Comparison of ENCODE assay signal across 8 cellular contexts in genomic region chr6:146543211-146543939, GRCh38. TPM values are rescaled to one million over a fixed set of nuclear protein-coding genes. Genes with fewer than 3 reads are reported as not detected.
A peak's percentile ranks its signal among the peaks of the same experiment; 100 is the strongest.
DNase-seq lines count a peak whose midpoint lies in the region; ATAC-seq, FAIRE-seq and TF ChIP-seq lines count a peak whose summit lies in the region.

Gene RAB32 (plus strand): TSS chr6:146543833. CDS start chr6:146543872, 39 bp downstream.

- ATAC-seq in A549 (peak; percentile 96 to 98), GM18498 (IDR thresholded peaks at IDR 0.05; ENCODE audit: unreplicated experiment) (peak; percentile 83), HG02973 (IDR thresholded peaks at IDR 0.05; ENCODE audit: unreplicated experiment) (peak; percentile 64), GM19455 (IDR thresholded peaks at IDR 0.05; ENCODE audit: unreplicated experiment) (no peak)

- H3K4me3 ChIP-seq in A549: peak within 1 kb of the TSS; percentile 84

- no peak for FAIRE-seq in A549 (lab: Jason Lieb, UNC)

- peak; percentile 67 for TF ChIP-seq CTCF in A549 (IDR thresholded peaks at IDR 0.05)

- WGBS in A549 (ENCODE audit: missing lambda C conversion rate): 46% methylated on average over 7 of the region's 86 CpGs

- peaks cover 34% of the 10 kb centered on the region for H3K4me1 ChIP-seq in A549

- DNase-seq in A549 (ENCODE audit: low read depth in 1 of 2, low spot score in 1 of 2): peak; percentile 50 to 90
- DNase-seq in NCI-H774 (lab: John Stamatoyannopoulos, UW): peak; percentile 49
- peak; percentile 8 to 91 (median 70) for DNase-seq in amygdala (lab: John Stamatoyannopoulos, UW)
- DNase-seq in cardiac septum (ENCODE audit: low spot score): peak; percentile 97
- peak; percentile 72 for DNase-seq in occipital lobe (lab: John Stamatoyannopoulos, UW)

- H3K9me3 ChIP-seq in A549: no peaks in the 10 kb centered on the region

- H3K27ac ChIP-seq in A549: peak within 1 kb of the TSS; percentile 90 to 93

- CTCF ChIA-PET in A549 (lab: Yijun Ruan, JAX): interaction anchor here (1.0 to 1.4 kb wide), 5 partner anchors 16 to 155 kb away, joined by 3 to 5 read pairs (median 3); no protein-coding TSS in a partner anchor

- peak; percentile 41 for TF ChIP-seq POLR2A in A549 (IDR thresholded peaks at IDR 0.05; ENCODE audit: low read length)

- POLR2A ChIA-PET in A549 (lab: Yijun Ruan, JAX): interaction anchor here (0.6 to 1.1 kb wide), 2 partner anchors 9 to 580 kb away, joined by 3 to 4 read pairs; partner anchors contain the start of gene SHPRH

- intact Hi-C loops in cardiac septum (cut with DNase I): loop anchor here (2.0 to 10.0 kb wide), 2 partner anchors 269 to 579 kb away; partner anchors contain the start of gene SHPRH

- peak in 1 of 2 experiments; percentile 60; a peak in 3 of 5 replicates for TF ChIP-seq RAD21 in A549 (conservative IDR thresholded peaks at IDR 0.05 in 1 of 2, IDR thresholded peaks at IDR 0.05 in 1 of 2)

- TF ChIP-seq EP300 in A549 (IDR thresholded peaks at IDR 0.05): no peak

- peak within 1 kb of the TSS; percentile 91 for H3K4me2 ChIP-seq in A549

TF ChIP-seq in A549, 52 proteins besides CTCF, POLR2A, EP300 and RAD21:
- TF ChIP-seq PHF8 (IDR thresholded peaks at IDR 0.05; ENCODE audit: borderline replicate concordance, low read depth) (peak; percentile 42; the same call in 1 of the 2 replicates), RNF2 (IDR thresholded peaks at IDR 0.05; ENCODE audit: borderline replicate concordance, low read depth) (no peak), CHD4 (IDR thresholded peaks at IDR 0.05; ENCODE audit: borderline replicate concordance) (no peak), BCL3 (IDR thresholded peaks at IDR 0.05) (0 out of 3 replicates have a peak, but pooled peaks have one; percentile 52), SMC3 (IDR thresholded peaks at IDR 0.05) (peak; percentile 77), JUN (IDR thresholded peaks at IDR 0.05) (peak in 1 of 2 experiments; percentile 33; a peak in 1 of 5 replicates), USF2 (IDR thresholded peaks at IDR 0.05) (no peak), ATOH8 (CRISPR knock-in tag; IDR thresholded peaks at IDR 0.05; ENCODE audit: low read depth) (no peak), MAZ (IDR thresholded peaks at IDR 0.05; ENCODE audit: borderline replicate concordance, low read depth, low read length) (no peak), HMGXB4 (CRISPR knock-in tag; IDR thresholded peaks at IDR 0.05; ENCODE audit: borderline replicate concordance) (peak; percentile 41; the same call in 1 of the 2 replicates), RARB (CRISPR knock-in tag; IDR thresholded peaks at IDR 0.05) (no peak)

RNA-seq across cellular contexts. Expression of gene RAB32, which starts in this region (rescaled TPM):
- 43.9 and 49.4 TPM in 2 replicates for polyA plus RNA-seq in A549 (2011; rRNA removed)
- polyA plus RNA-seq in A549 (2012; cell fraction: cytosol; rRNA removed): 20.8 and 24.1 TPM in 2 replicates
- polyA plus RNA-seq in A549 (2012; cell fraction: nucleus; rRNA removed): 7.1 and 7.8 TPM in 2 replicates
- polyA plus RNA-seq in A549 (2017; fragmentation: RNase III; extraction: RNeasy Plus Mini Kit Qiagen cat#74134 plus additional on column Dnase treatment): 30.1 to 34.2 TPM (median 31.0 TPM) in 3 replicates
- 7.1 and 8.8 TPM in 2 replicates for polyA minus RNA-seq in A549 (2011; rRNA and poly(A)+ RNA removed)
- total RNA-seq in cardiac septum: 8.2 TPM
- 10.0 TPM for total RNA-seq in occipital lobe
